Comparison of ENCODE assay signal across 21 cellular contexts in genomic region chr1:202311880-202312635, GRCh38. TPM values are rescaled to one million over a fixed set of nuclear protein-coding genes. Genes with fewer than 3 reads are reported as not detected.
DNase-seq lines count a peak whose midpoint lies in the region; ATAC-seq and TF ChIP-seq lines count a peak whose summit lies in the region.
"Had no signal": no experiment of that assay in that cellular context is flagged by ENCODE, and none has a peak within 500 bp of the region (broad histone marks: within the 10 kb centered on the region; RNA-seq: fewer than 3 reads in every experiment).

No MANE protein-coding gene starts in this region.

- H3K9me1 ChIP-seq in IMR-90 (ENCODE audit: insufficient read depth, low read length), result no peaks in the 10 kb centered on the region

- peaks cover 3 to 6% of the 10 kb centered on the region in 2 donors for H3K27me3 Mint-ChIP-seq in CD8-positive, alpha-beta memory T cell
- H3K27me3 Mint-ChIP-seq in activated naive CD4-positive, alpha-beta T cell treated with anti-CD3 and anti-CD28 coated beads for 36 hours (ENCODE audit: low read depth), result peaks cover 2% of the 10 kb centered on the region

- no peak overlapping the region for H2BK20ac ChIP-seq in IMR-90 (ENCODE audit: low read depth, low read length)

- peak overlapping the region in 5 of 8 donors; percentile 26 to 84 (median 71) for H3K27ac Mint-ChIP-seq in CD8-positive, alpha-beta memory T cell
- no peak overlapping the region for H3K27ac Mint-ChIP-seq in activated naive CD4-positive, alpha-beta T cell treated with anti-CD3 and anti-CD28 coated beads for 36 hours
- H3K27ac Mint-ChIP-seq: activated CD4-positive, alpha-beta memory T cell treated with anti-CD3 and anti-CD28 coated beads for 36 hours; activated T-helper 1 cell treated with anti-CD3 and anti-CD28 coated beads, Interleukin-12 subunit alpha, Interleukin-12 subunit beta, Interleukin-2, Interleukin-4 antibody, amounts not matched to agents 30 ng/mL and 10 ng/mL and 1 ng/mL, durations not matched to agents 14 hours and 24 hours and 36 hours; dendritic cell treated with granulocyte-macrophage colony-stimulating factor and Interleukin-4, amounts not matched to agents 40 ng/mL and 50 ng/mL, for 4 days; IgD-negative memory B cell had no signal

- no peak overlapping the region for H3K18ac ChIP-seq in IMR-90 (ENCODE audit: low read depth, low read length)

- POLR2A ChIA-PET in CD8-positive, alpha-beta memory T cell (lab: Charles Lee), result no interaction called here
- POLR2A ChIA-PET in IMR-90 (lab: Charles Lee; ENCODE audit: unreplicated experiment), result no interaction called here

- no peaks in the 10 kb centered on the region for H3K9me3 Mint-ChIP-seq in CD8-positive, alpha-beta memory T cell
- no peaks in the 10 kb centered on the region for H3K9me3 Mint-ChIP-seq in activated naive CD4-positive, alpha-beta T cell treated with anti-CD3 and anti-CD28 coated beads for 36 hours
- H3K9me3 Mint-ChIP-seq: activated CD4-positive, alpha-beta memory T cell treated with anti-CD3 and anti-CD28 coated beads for 36 hours; activated T-helper 1 cell treated with anti-CD3 and anti-CD28 coated beads, Interleukin-12 subunit alpha, Interleukin-12 subunit beta, Interleukin-2, Interleukin-4 antibody, amounts not matched to agents 30 ng/mL and 10 ng/mL and 1 ng/mL, durations not matched to agents 14 hours and 24 hours and 36 hours; dendritic cell treated with granulocyte-macrophage colony-stimulating factor and Interleukin-4, amounts not matched to agents 40 ng/mL and 50 ng/mL, for 4 days; IgD-negative memory B cell had no signal

- no peak overlapping the region for H3K9ac ChIP-seq in IMR-90 (ENCODE audit: low read depth, low read length)

- TF ChIP-seq POLR2A in IMR-90 (IDR thresholded peaks at IDR 0.05; ENCODE audit: low read depth, low read length), result no peak

- in situ Hi-C loops in IMR-90 (cut with MboI; ENCODE audit: low sequenced_read_pairs), result loop anchor here (5.0 kb wide), 1 partner anchor 110 kb away; no protein-coding TSS in a partner anchor

- peaks cover 0 to 7% (median 2%) of the 10 kb centered on the region in 3 donors for H3K4me1 Mint-ChIP-seq in CD8-positive, alpha-beta memory T cell
- H3K4me1 Mint-ChIP-seq in activated naive CD4-positive, alpha-beta T cell treated with anti-CD3 and anti-CD28 coated beads for 36 hours (ENCODE audit: low read depth), result peaks cover 2% of the 10 kb centered on the region
- H3K4me1 Mint-ChIP-seq: IgD-negative memory B cell had no signal

- no peak overlapping the region for H3K27ac ChIP-seq in CD8-positive, alpha-beta memory T cell (ENCODE audit: low read depth, low read length)
- H3K27ac ChIP-seq in IMR-90 (ENCODE audit: insufficient read depth, low read length), result no peak overlapping the region

- WGBS in IMR-90 (ENCODE audit: extremely low coverage in 2 of 2, insufficient read length in 1 of 2), 2 experiments, result 23% methylated on average over 4 of the region's 14 CpGs; no CpG with 5 or more reads in 1 of the 2 experiments

- H2BK5ac ChIP-seq in IMR-90 (ENCODE audit: low read depth, low read length, poor library complexity, severe bottlenecking), result no peak overlapping the region

- H3K36me3 ChIP-seq in CD8-positive, alpha-beta memory T cell (ENCODE audit: insufficient read depth, low read length), result no peaks in the 10 kb centered on the region
- H3K36me3 ChIP-seq in IMR-90 (ENCODE audit: control insufficient read depth, insufficient read depth, low read length) (no peaks in the 10 kb centered on the region), H7 (replicated peaks; ENCODE audit: control insufficient read depth, insufficient read depth, low read length) (no peaks in the 10 kb centered on the region)
- H3K36me3 ChIP-seq: spleen had no signal

- no peak overlapping the region for H3K4ac ChIP-seq in IMR-90 (ENCODE audit: low read depth, low read length)

- intact Hi-C loops in IMR-90 (cut with micrococcal nuclease), result no loop called here
- intact Hi-C loops in activated naive CD4-positive, alpha-beta T cell treated with anti-CD3 and anti-CD28 coated beads for 36 hours (cut with micrococcal nuclease), result no loop called here

- no peaks in the 10 kb centered on the region for H3K9me3 ChIP-seq in CD8-positive, alpha-beta memory T cell (ENCODE audit: low read length)
- H3K9me3 ChIP-seq in IMR-90 (ENCODE audit: control insufficient read depth, insufficient read depth, low read length), result no peaks in the 10 kb centered on the region
- H3K9me3 ChIP-seq: spleen had no signal

- H2AK5ac ChIP-seq in IMR-90 (ENCODE audit: low read depth, low read length), result no peak overlapping the region

- dilution Hi-C loops in IMR-90 (cut with HindIII; ENCODE audit: low sequenced_read_pairs, unreplicated experiment), result no loop called here

- H3K23ac ChIP-seq in IMR-90 (ENCODE audit: low read depth, low read length), result no peak overlapping the region

- H3K4me3 Mint-ChIP-seq in CD8-positive, alpha-beta memory T cell, result no peak overlapping the region
- H3K4me3 Mint-ChIP-seq in activated naive CD4-positive, alpha-beta T cell treated with anti-CD3 and anti-CD28 coated beads for 36 hours, result no peak overlapping the region
- H3K4me3 Mint-ChIP-seq: activated CD4-positive, alpha-beta memory T cell treated with anti-CD3 and anti-CD28 coated beads for 36 hours; activated T-helper 1 cell treated with anti-CD3 and anti-CD28 coated beads, Interleukin-12 subunit alpha, Interleukin-12 subunit beta, Interleukin-2, Interleukin-4 antibody, amounts not matched to agents 30 ng/mL and 10 ng/mL and 1 ng/mL, durations not matched to agents 14 hours and 24 hours and 36 hours; dendritic cell treated with granulocyte-macrophage colony-stimulating factor and Interleukin-4, amounts not matched to agents 40 ng/mL and 50 ng/mL, for 4 days; IgD-negative memory B cell had no signal

- no peak for ATAC-seq in IMR-90 (ENCODE audit: low read depth)
- ATAC-seq: esophagus mucosa, HCT116, left ventricle myocardium superior had no signal

- H4K8ac ChIP-seq in IMR-90 (ENCODE audit: low read depth in 2 of 2, low read length in 2 of 2), result no peak overlapping the region

- no peak overlapping the region for H4K5ac ChIP-seq in IMR-90 (ENCODE audit: low read depth, low read length)

- H2BK120ac ChIP-seq in IMR-90 (ENCODE audit: low read depth, low read length), result no peak overlapping the region

- no peaks in the 10 kb centered on the region for H3K4me1 ChIP-seq in CD8-positive, alpha-beta memory T cell (ENCODE audit: insufficient read depth, low read length)
- H3K4me1 ChIP-seq in IMR-90 (ENCODE audit: control insufficient read depth, insufficient read depth, low read length), result no peaks in the 10 kb centered on the region

- no peak overlapping the region for H3K56ac ChIP-seq in IMR-90 (ENCODE audit: extremely low read depth, insufficient read depth, low read length)

- TF ChIP-seq RAD21 in IMR-90 (IDR thresholded peaks at IDR 0.05; ENCODE audit: low read length), result no peak

- H3K79me1 ChIP-seq in IMR-90 (ENCODE audit: low read depth in 1 of 2, low read length in 2 of 2), result no peaks in the 10 kb centered on the region

- no peak for DNase-seq in CD8-positive, alpha-beta memory T cell
- DNase-seq in IMR-90 (no peak), UCSD-AML1 (lab: John Stamatoyannopoulos, UW; ENCODE audit: unreplicated experiment) (peak; percentile 46), islet precursor cell (peak; percentile 54), pons (ENCODE audit: low spot score) (no peak), H7 (no peak), Kasumi-1 (lab: John Stamatoyannopoulos, UW) (no peak)
- no peak for DNase-seq in activated naive CD4-positive, alpha-beta T cell treated with anti-CD3 and anti-CD28 coated beads for 36 hours
- DNase-seq: activated CD4-positive, alpha-beta memory T cell treated with anti-CD3 and anti-CD28 coated beads for 36 hours; C1 segment of cervical spinal cord; left ventricle myocardium superior; NCI-H146; NCI-H748 treated with DMSO at 0.1 percent for 48 hours; posterior cingulate gyrus; SHP77; spleen had no signal

- no peak overlapping the region for H2AFZ ChIP-seq in IMR-90 (replicated peaks; ENCODE audit: low read length, poor library complexity)

- no peak for TF ChIP-seq CTCF in IMR-90 (conservative IDR thresholded peaks at IDR 0.05; ENCODE audit: low read depth, low read length)

- H2AK9ac ChIP-seq in IMR-90 (replicated peaks; ENCODE audit: low read depth, low read length, poor library complexity), result peak overlapping the region; percentile 49

- H3K4me2 ChIP-seq in IMR-90 (ENCODE audit: low read depth, low read length), result no peak overlapping the region

- H3K14ac ChIP-seq in IMR-90 (replicated peaks; ENCODE audit: low read depth, low read length), result no peak overlapping the region

- H3K36me3 Mint-ChIP-seq in CD8-positive, alpha-beta memory T cell, result peaks cover 0 to 4% (median 4%) of the 10 kb centered on the region in 3 donors
- H3K36me3 Mint-ChIP-seq in activated naive CD4-positive, alpha-beta T cell treated with anti-CD3 and anti-CD28 coated beads for 36 hours (ENCODE audit: low read depth), result no peaks in the 10 kb centered on the region
- H3K36me3 Mint-ChIP-seq: activated CD4-positive, alpha-beta memory T cell treated with anti-CD3 and anti-CD28 coated beads for 36 hours; IgD-negative memory B cell had no signal

- H3K4me3 ChIP-seq in CD8-positive, alpha-beta memory T cell (ENCODE audit: low read length), result no peak overlapping the region
- H3K4me3 ChIP-seq in IMR-90 (ENCODE audit: insufficient read depth, low read depth, low read length) (no peak overlapping the region), H7 (ENCODE audit: insufficient read depth, low read depth, low read length) (no peak overlapping the region)
- H3K4me3 ChIP-seq: spleen had no signal

- H3K27me3 ChIP-seq in CD8-positive, alpha-beta memory T cell (ENCODE audit: insufficient read depth, low read length, poor library complexity, severe bottlenecking), result no peaks in the 10 kb centered on the region
- H3K27me3 ChIP-seq in IMR-90 (ENCODE audit: control insufficient read depth, insufficient read depth, low read length), result peaks cover 67% of the 10 kb centered on the region
- H3K27me3 ChIP-seq in H7 (ENCODE audit: control insufficient read depth, insufficient read depth, low read length), result no peaks in the 10 kb centered on the region

- H4K20me1 ChIP-seq in IMR-90 (ENCODE audit: insufficient read depth, low read length), result peaks cover 4% of the 10 kb centered on the region; the same call in 1 of the 2 replicates

- no peak overlapping the region for H4K91ac ChIP-seq in IMR-90 (ENCODE audit: insufficient read depth, low read depth, low read length)

- BruUV-seq in IMR-90 (replicated peaks; lab: Mats Ljungman, UMichigan), result no TSS peak

- CTCF ChIA-PET in CD8-positive, alpha-beta memory T cell (lab: Charles Lee), result interaction anchor here (1.4 to 6.8 kb wide), 4 partner anchors 22 to 123 kb away, joined by 3 to 64 read pairs (median 4); partner anchors contain the start of gene LGR6
- CTCF ChIA-PET in IMR-90 (lab: Yijun Ruan, JAX), result interaction anchor here (0.5 to 1.3 kb wide), 4 partner anchors 37 to 189 kb away, joined by 3 to 6 read pairs (median 4); no protein-coding TSS in a partner anchor
- CTCF ChIA-PET in activated naive CD4-positive, alpha-beta T cell treated with anti-CD3 and anti-CD28 coated beads for 36 hours (lab: Charles Lee), result interaction anchor here (0.8 to 6.7 kb wide), 6 partner anchors 37 to 126 kb away, joined by 3 to 39 read pairs (median 4); partner anchors contain the start of gene LGR6

- H2BK15ac ChIP-seq in IMR-90 (ENCODE audit: low read depth, low read length), result no peak overlapping the region

RNA-seq across cellular contexts. Expression of gene UBE2T, which starts 29.7 kb away (rescaled TPM):
- 10 to 100 TPM; 71.8 to 76.9 TPM for total RNA-seq in CD8-positive, alpha-beta memory T cell
- polyA plus RNA-seq in CD8-positive, alpha-beta memory T cell, result 6.8 TPM
- 53.6 and 61.1 TPM in 2 replicates for total RNA-seq in IMR-90 (2012; rRNA removed)
- polyA plus RNA-seq in IMR-90 (2012; rRNA removed), result 72.7 and 74.7 TPM in 2 replicates
- 19.6 and 34.4 TPM in 2 replicates for polyA plus RNA-seq in IMR-90 (2012; cell fraction: cytosol; rRNA removed)
- polyA plus RNA-seq in IMR-90 (2012; cell fraction: nucleus; rRNA removed; ENCODE audit: low replicate concordance), result 7.6 and 20.9 TPM in 2 replicates
- 159 and 161 TPM in 2 replicates for total RNA-seq in H7 (2014; rRNA removed; shearing (Covaris generic))
- total RNA-seq in activated naive CD4-positive, alpha-beta T cell treated with anti-CD3 and anti-CD28 coated beads for 36 hours, result 100 to 1,000 TPM; 127 to 146 TPM

RNA-seq across cellular contexts. Expression of gene PPP1R12B, which starts 36.4 kb away (rescaled TPM):
- total RNA-seq in CD8-positive, alpha-beta memory T cell, result 10 to 100 TPM; 11.9 to 13.1 TPM
- 11.7 TPM for polyA plus RNA-seq in CD8-positive, alpha-beta memory T cell
- 12.0 and 22.8 TPM in 2 replicates for total RNA-seq in IMR-90 (2012; rRNA removed)
- polyA plus RNA-seq in IMR-90 (2012; rRNA removed), result 8.1 and 8.5 TPM in 2 replicates
- 1.3 and 2.5 TPM in 2 replicates for polyA plus RNA-seq in IMR-90 (2012; cell fraction: cytosol; rRNA removed)
- 9.7 and 44.2 TPM in 2 replicates for polyA plus RNA-seq in IMR-90 (2012; cell fraction: nucleus; rRNA removed; ENCODE audit: low replicate concordance)
- 4.5 and 14.5 TPM in 2 replicates for total RNA-seq in H7 (2014; rRNA removed; shearing (Covaris generic))
- total RNA-seq in activated naive CD4-positive, alpha-beta T cell treated with anti-CD3 and anti-CD28 coated beads for 36 hours, result 10 to 100 TPM; 11.0 to 12.4 TPM

Comparison
In these comparisons a context has a peak if more than half of its experiments do, and no peak if none do; other contexts are left out.
1. DNase-seq: peak in UCSD-AML1 (single experiment) and islet precursor cell (single experiment); none in CD8-positive, alpha-beta memory T cell (0 of 5), IMR-90 (single experiment), pons (single experiment), H7 (single experiment), activated naive CD4-positive, alpha-beta T cell treated with anti-CD3 and anti-CD28 coated beads for 36 hours (single experiment) and Kasumi-1 (0 of 2).